Comparison of ENCODE assay signal across 8 cellular contexts in the genomic region with DNA sequence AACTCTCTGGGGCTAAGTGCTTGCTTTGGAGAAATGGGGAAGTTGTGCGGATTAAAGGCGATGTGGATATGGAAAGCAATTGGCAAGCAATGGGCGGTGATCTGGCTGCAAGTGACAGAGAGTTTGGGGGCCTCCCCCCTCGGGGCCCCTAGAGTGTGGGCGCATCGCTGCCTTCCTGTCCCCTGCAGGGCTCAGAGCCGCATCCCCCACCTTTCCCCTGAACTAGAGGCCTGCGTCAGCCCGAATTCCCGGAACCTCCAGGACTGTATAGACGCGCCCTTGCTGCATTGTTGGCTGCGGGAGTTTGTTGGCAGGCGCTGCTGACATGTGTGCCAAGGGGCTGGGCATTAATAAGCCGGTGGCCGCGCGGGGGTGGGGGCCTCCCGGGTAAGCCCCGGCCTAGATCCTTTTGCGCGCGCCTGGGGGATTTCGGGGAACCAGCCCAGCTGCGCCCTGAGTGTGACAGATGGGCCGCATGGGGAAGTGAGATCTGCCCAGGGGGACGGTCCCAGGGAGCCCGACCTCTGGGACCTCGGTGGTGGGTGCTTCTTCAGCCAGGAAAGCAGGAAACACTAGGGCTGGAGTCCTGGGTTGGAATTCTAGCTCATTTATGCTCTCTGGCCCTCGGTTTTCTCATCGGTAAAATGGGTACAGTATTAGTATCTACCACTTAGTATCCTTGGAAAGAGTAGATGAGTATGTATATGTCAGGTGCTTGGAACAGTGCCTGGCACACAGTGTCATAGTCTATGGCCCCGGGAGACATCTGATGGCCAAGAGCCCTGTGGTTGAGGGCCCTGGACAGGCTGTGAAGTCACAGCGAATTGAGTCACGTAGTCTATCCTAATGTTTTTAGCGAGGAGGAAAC. TPM values are rescaled to one million over a fixed set of nuclear protein-coding genes. Genes with fewer than 3 reads are reported as not detected.
A peak's percentile ranks its signal among the peaks of the same experiment; 100 is the strongest.
DNase-seq lines count a peak whose midpoint lies in the region; ATAC-seq and TF ChIP-seq lines count a peak whose summit lies in the region.

No MANE protein-coding gene starts in this region.

- H3K4me3 Mint-ChIP-seq in stimulated activated memory B cell treated with anti-CD40 and anti-IgM and Interleukin-4, amounts not matched to agents 10 μg/mL and 1 μg/mL and 100 μg/mL, for 72 hours: peak overlapping the region; percentile 89

- H3K9me3 Mint-ChIP-seq in stimulated activated memory B cell treated with anti-CD40 and anti-IgM and Interleukin-4, amounts not matched to agents 10 μg/mL and 1 μg/mL and 100 μg/mL, for 72 hours: no peaks in the 10 kb centered on the region

- no peaks in the 10 kb centered on the region for H3K36me3 ChIP-seq in mucosa of stomach (ENCODE audit: control insufficient read depth, insufficient read depth, low read length)

- no peaks in the 10 kb centered on the region for H3K9me3 ChIP-seq in mucosa of stomach (ENCODE audit: control insufficient read depth, low read length)

- peaks cover 54% of the 10 kb centered on the region for H3K4me1 Mint-ChIP-seq in stimulated activated memory B cell treated with anti-CD40 and anti-IgM and Interleukin-4, amounts not matched to agents 10 μg/mL and 1 μg/mL and 100 μg/mL, for 72 hours

- DNase-seq in NCI-H146 (lab: John Stamatoyannopoulos, UW) (peak; percentile 53), NCI-H146 treated with DMSO at 0.1 percent for 48 hours (lab: John Stamatoyannopoulos, UW; ENCODE audit: unreplicated experiment) (no peak), NOMO-1 treated with DMSO at 0.1 percent for 48 hours (lab: John Stamatoyannopoulos, UW; ENCODE audit: unreplicated experiment) (peak; percentile 62), activated T-cell treated with anti-CD3 and anti-CD28 coated beads for 4 hours (peak; percentile 57), epithelial cell of proximal tubule (ENCODE audit: low read depth) (no peak)

- no peak for TF ChIP-seq CTCF in epithelial cell of proximal tubule (conservative IDR thresholded peaks at IDR 0.05; ENCODE audit: low read depth, low read length)

- peaks cover 23% of the 10 kb centered on the region for H3K4me1 ChIP-seq in mucosa of stomach (ENCODE audit: control insufficient read depth, insufficient read depth, low read length)

- H3K27me3 ChIP-seq in mucosa of stomach (ENCODE audit: control insufficient read depth, insufficient read depth, low read length): no peaks in the 10 kb centered on the region

- peaks cover 27% of the 10 kb centered on the region for H3K36me3 Mint-ChIP-seq in stimulated activated memory B cell treated with anti-CD40 and anti-IgM and Interleukin-4, amounts not matched to agents 10 μg/mL and 1 μg/mL and 100 μg/mL, for 72 hours

- peak; percentile 45 for ATAC-seq in HG03108 (IDR thresholded peaks at IDR 0.05; ENCODE audit: unreplicated experiment)
- peak; percentile 88 for ATAC-seq in stimulated activated memory B cell treated with anti-CD40 and anti-IgM and Interleukin-4, amounts not matched to agents 10 μg/mL and 1 μg/mL and 100 μg/mL, for 72 hours

- peak overlapping the region; percentile 64 for H3K4me3 ChIP-seq in epithelial cell of proximal tubule (ENCODE audit: low read depth, low read length)
- peak overlapping the region; percentile 67 for H3K4me3 ChIP-seq in mucosa of stomach (ENCODE audit: low read length)

- H3K27ac Mint-ChIP-seq in stimulated activated memory B cell treated with anti-CD40 and anti-IgM and Interleukin-4, amounts not matched to agents 10 μg/mL and 1 μg/mL and 100 μg/mL, for 72 hours: peak overlapping the region; percentile 77

- no peaks in the 10 kb centered on the region for H3K27me3 Mint-ChIP-seq in stimulated activated memory B cell treated with anti-CD40 and anti-IgM and Interleukin-4, amounts not matched to agents 10 μg/mL and 1 μg/mL and 100 μg/mL, for 72 hours

- H3K9ac ChIP-seq in mucosa of stomach (ENCODE audit: low read length): peak overlapping the region; percentile 78

RNA-seq across cellular contexts. Expression of a gene that starts 1.0 kb away (rescaled TPM):
- total RNA-seq in epithelial cell of proximal tubule: 12.2 and 13.7 TPM in 2 replicates

RNA-seq across cellular contexts. Expression of a gene that starts 44.8 kb away (rescaled TPM):
- 0.12 TPM in 1 of 2 replicates, not detected in the other for total RNA-seq in epithelial cell of proximal tubule

Comparison
In these comparisons a context has a peak if more than half of its experiments do, and no peak if none do; other contexts are left out.
1. DNase-seq: peak in NCI-H146 (single experiment), NOMO-1 treated with DMSO at 0.1 percent for 48 hours (single experiment) and activated T-cell treated with anti-CD3 and anti-CD28 coated beads for 4 hours (single experiment); none in NCI-H146 treated with DMSO at 0.1 percent for 48 hours (single experiment) and epithelial cell of proximal tubule (single experiment).